In the genomic region with DNA sequence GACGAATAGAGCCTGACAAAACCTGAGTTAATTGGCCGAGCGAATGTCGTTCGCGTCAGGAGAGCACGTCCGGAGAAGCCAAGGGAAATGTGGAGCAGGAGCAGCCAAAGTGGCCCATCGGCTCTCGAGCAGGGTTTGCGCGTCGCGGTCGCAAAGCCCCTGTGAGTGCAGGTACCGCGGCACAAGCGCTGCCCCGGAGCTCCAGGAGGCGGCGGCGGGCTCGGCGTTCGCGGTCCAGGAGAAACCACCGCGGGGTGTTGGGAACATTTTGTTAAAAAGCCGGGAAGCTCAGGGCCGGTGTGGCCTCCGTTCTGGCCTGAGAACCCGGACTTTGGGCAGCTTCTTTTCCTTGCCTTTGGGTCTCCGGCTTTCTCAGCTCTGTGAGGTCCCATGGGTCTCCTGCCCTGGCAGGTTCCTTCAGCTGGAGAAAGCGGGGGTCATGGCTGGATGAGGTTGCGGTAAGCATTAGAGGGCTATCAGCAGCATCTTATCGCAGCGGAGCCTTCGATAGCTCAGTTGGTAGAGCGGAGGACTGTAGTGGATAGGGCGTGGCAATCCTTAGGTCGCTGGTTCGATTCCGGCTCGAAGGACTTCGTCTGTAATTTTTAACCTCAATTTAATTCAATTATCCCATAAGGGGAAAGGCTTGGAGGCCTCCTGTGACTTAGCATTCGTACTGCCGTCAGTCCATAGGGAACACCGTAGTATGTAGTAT, we compare ENCODE assay signal across 8 cellular contexts. TPM values are rescaled to one million over a fixed set of nuclear protein-coding genes. Genes with fewer than 3 reads are reported as not detected.
A peak's percentile ranks its signal among the peaks of the same experiment; 100 is the strongest.
DNase-seq lines count a peak whose midpoint lies in the region; ATAC-seq and TF ChIP-seq lines count a peak whose summit lies in the region.

No MANE protein-coding gene starts in this region.

- intact Hi-C loops in activated B cell treated with CpG ODN at 0.5 μM for 24 hours (cut with micrococcal nuclease) = loop anchor here (1.0 to 10.0 kb wide), 11 partner anchors 8 to 1018 kb away; partner anchors contain the start of genes ADGRF3, ATRAID, BABAM2 and CENPA

- H3K4me3 Mint-ChIP-seq in activated B cell treated with CpG ODN at 0.5 μM for 24 hours = peak overlapping the region; percentile 97

- no peak for TF ChIP-seq CTCF in activated B cell treated with CpG ODN at 0.5 μM for 24 hours (IDR thresholded peaks at IDR 0.05)

- POLR2A ChIA-PET in activated B cell treated with CpG ODN at 0.5 μM for 24 hours (lab: Charles Lee) = interaction anchor here (0.6 to 10.5 kb wide), 13 partner anchors 9 to 1777 kb away, joined by 3 to 204 read pairs (median 6); partner anchors contain the start of genes ATRAID, EIF2B4, KHK and OST4

- peaks cover 19% of the 10 kb centered on the region for H3K4me1 Mint-ChIP-seq in activated B cell treated with CpG ODN at 0.5 μM for 24 hours

- ATAC-seq in GM18909 (IDR thresholded peaks at IDR 0.05; ENCODE audit: poor library complexity, unreplicated experiment) (peak; percentile 59), HG03159 (IDR thresholded peaks at IDR 0.05; ENCODE audit: unreplicated experiment) (peak; percentile 47), activated B cell treated with CpG ODN at 0.5 μM for 24 hours (ENCODE audit: low read depth) (peak; percentile 60)

- DNase-seq in AG08396 (ENCODE audit: low spot score) (peak; percentile 94), NCI-H2227 treated with DMSO at 0.1 percent for 48 hours (lab: John Stamatoyannopoulos, UW) (peak; percentile 97), activated B cell treated with CpG ODN at 0.5 μM for 24 hours (peak; percentile 91), islet precursor cell (peak; percentile 97)
- DNase-seq in central memory CD4-positive, alpha-beta T cell = peak; percentile 92
- DNase-seq in stimulated activated CD4-positive, alpha-beta T cell treated with anti-CD3 and anti-CD28 coated beads, Interleukin-12 subunit alpha, Interleukin-12 subunit beta, amount 100 ng/mL, for 48 hours (ENCODE audit: low read depth in 2 of 3, low spot score in 1 of 3) = peak; percentile 81 to 99 (median 92)

- H3K27ac Mint-ChIP-seq in activated B cell treated with CpG ODN at 0.5 μM for 24 hours = peak overlapping the region; percentile 100

- peaks cover 6% of the 10 kb centered on the region for H3K27me3 Mint-ChIP-seq in activated B cell treated with CpG ODN at 0.5 μM for 24 hours

- no peaks in the 10 kb centered on the region for H3K9me3 Mint-ChIP-seq in activated B cell treated with CpG ODN at 0.5 μM for 24 hours

- CTCF ChIA-PET in activated B cell treated with CpG ODN at 0.5 μM for 24 hours (lab: Charles Lee) = interaction anchor here (0.8 to 2.1 kb wide), 9 partner anchors 9 to 319 kb away, joined by 3 to 12 read pairs (median 3); partner anchors contain the start of genes OST4 and TMEM214

- peaks cover 28% of the 10 kb centered on the region for H3K36me3 Mint-ChIP-seq in activated B cell treated with CpG ODN at 0.5 μM for 24 hours (ENCODE audit: low read depth)

RNA-seq across cellular contexts. Expression of gene AGBL5, which starts 1.0 kb away (rescaled TPM):
- 14.9 and 15.2 TPM in 2 replicates for total RNA-seq in activated B cell treated with CpG ODN at 0.5 μM for 24 hours

RNA-seq across cellular contexts. Expression of gene TMEM214, which starts 17.7 kb away (rescaled TPM):
- total RNA-seq in activated B cell treated with CpG ODN at 0.5 μM for 24 hours = 84.4 and 92.1 TPM in 2 replicates

RNA-seq across cellular contexts. Expression of gene OST4, which starts 21.0 kb away (rescaled TPM):
- total RNA-seq in activated B cell treated with CpG ODN at 0.5 μM for 24 hours = 243 and 265 TPM in 2 replicates

RNA-seq across cellular contexts. Expression of gene EMILIN1, which starts 28.0 kb away (rescaled TPM):
- 0.29 and 0.69 TPM in 2 replicates for total RNA-seq in activated B cell treated with CpG ODN at 0.5 μM for 24 hours

RNA-seq across cellular contexts. Expression of gene KHK, which starts 36.1 kb away (rescaled TPM):
- total RNA-seq in activated B cell treated with CpG ODN at 0.5 μM for 24 hours = 2.2 and 2.6 TPM in 2 replicates

Comparison
In these comparisons a context has a peak if more than half of its experiments do, and no peak if none do; other contexts are left out.
1. Peak in every context shown above with its lines: DNase-seq and ATAC-seq.